ENCODE assay signal across 9 cellular contexts in the genomic region with DNA sequence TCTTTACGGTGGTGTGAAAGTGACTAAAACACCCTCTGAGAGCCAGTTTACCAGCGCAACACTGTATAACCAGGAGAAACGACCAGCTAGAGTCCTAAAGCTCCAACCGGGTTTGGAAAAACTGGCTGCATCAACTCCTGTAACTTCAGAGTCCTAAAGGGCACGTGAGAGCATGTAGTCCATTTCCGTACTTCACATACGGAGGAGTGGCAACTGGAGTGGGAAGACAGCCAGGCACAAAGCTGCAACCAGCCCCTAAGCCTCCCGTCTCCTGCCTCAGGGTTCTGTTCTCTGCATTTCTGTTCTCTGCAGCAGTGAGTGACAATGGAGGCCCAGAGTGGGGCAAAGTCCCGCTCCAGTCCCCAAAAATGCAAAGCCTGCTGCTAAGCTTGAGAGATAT. TPM values are rescaled to one million over a fixed set of nuclear protein-coding genes. Genes with fewer than 3 reads are reported as not detected.
"Had no signal": no experiment of that assay in that cellular context is flagged by ENCODE, and none has a peak within 500 bp of the region (broad histone marks: within the 10 kb centered on the region; RNA-seq: fewer than 3 reads in every experiment).

No MANE protein-coding gene starts in this region.

- H3K9ac ChIP-seq: GM23248 had no signal

- H3K27ac ChIP-seq: GM23248 had no signal

- H3K4me3 Mint-ChIP-seq: H9 had no signal

- H3K4me1 Mint-ChIP-seq: H9, IgD-negative memory B cell had no signal

- H3K27ac Mint-ChIP-seq: H9, IgD-negative memory B cell had no signal

- FAIRE-seq: H54, HTR-8/SVneo had no signal

- H2AFZ ChIP-seq: GM23248 had no signal

- DNase-seq: GM23248, GOT3, H9, HCEC 1CT, KBM-7 had no signal

- H3K36me3 Mint-ChIP-seq: IgD-negative memory B cell had no signal

- H3K4me3 ChIP-seq: GM23248 had no signal

RNA-seq across cellular contexts. Expression of a gene that starts 19.2 kb away (rescaled TPM):
- total RNA-seq: GM23248, H9, HT-29 had no signal
- polyA plus RNA-seq: GM23248, IgD-negative memory B cell had no signal

RNA-seq across cellular contexts. Expression of a gene that starts 36.3 kb away (rescaled TPM):
- total RNA-seq: H9, HT-29 had no signal
- polyA plus RNA-seq: GM23248, IgD-negative memory B cell had no signal

RNA-seq across cellular contexts. Expression of a gene that starts 56.4 kb away (rescaled TPM):
- total RNA-seq: H9 had no signal
